ENCODE assay signal across 1 cellular context in the genomic region with DNA sequence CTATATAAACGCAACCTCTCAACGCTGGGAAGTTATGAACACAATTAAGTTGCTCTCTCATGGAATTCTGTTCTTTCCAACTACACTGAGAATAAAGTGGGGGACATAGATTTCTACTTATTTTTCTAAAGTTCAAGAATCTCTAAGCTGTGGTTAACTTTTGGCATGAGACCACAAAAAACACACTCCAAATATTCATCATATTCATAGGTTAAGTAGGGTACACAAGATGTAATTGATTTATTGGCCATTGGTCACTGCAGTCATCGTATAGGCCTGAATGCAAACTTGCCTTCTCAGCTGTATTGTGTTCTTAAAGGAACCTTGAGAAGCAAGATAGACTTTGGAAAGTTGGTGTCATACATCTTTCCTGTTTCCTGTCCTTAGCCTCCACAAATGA.
TF ChIP-seq lines count a peak whose summit lies in the region.

No MANE protein-coding gene starts in this region.

TF ChIP-seq in K562, 482 proteins besides CTCF, POLR2A, EP300 and RAD21 (continued from another document):
- TF ChIP-seq, protein P1, sequence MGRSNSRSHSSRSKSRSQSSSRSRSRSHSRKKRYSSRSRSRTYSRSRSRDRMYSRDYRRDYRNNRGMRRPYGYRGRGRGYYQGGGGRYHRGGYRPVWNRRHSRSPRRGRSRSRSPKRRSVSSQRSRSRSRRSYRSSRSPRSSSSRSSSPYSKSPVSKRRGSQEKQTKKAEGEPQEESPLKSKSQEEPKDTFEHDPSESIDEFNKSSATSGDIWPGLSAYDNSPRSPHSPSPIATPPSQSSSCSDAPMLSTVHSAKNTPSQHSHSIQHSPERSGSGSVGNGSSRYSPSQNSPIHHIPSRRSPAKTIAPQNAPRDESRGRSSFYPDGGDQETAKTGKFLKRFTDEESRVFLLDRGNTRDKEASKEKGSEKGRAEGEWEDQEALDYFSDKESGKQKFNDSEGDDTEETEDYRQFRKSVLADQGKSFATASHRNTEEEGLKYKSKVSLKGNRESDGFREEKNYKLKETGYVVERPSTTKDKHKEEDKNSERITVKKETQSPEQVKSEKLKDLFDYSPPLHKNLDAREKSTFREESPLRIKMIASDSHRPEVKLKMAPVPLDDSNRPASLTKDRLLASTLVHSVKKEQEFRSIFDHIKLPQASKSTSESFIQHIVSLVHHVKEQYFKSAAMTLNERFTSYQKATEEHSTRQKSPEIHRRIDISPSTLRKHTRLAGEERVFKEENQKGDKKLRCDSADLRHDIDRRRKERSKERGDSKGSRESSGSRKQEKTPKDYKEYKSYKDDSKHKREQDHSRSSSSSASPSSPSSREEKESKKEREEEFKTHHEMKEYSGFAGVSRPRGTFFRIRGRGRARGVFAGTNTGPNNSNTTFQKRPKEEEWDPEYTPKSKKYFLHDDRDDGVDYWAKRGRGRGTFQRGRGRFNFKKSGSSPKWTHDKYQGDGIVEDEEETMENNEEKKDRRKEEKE (IDR thresholded peaks at IDR 0.05; ENCODE audit: borderline replicate concordance in 1 of 2, control insufficient read depth in 1 of 2, low read depth in 2 of 2, low read length in 1 of 2) = no peak
- TF ChIP-seq IFI16 (CRISPR knock-in tag; IDR thresholded peaks at IDR 0.05) (no peak), ARNT (IDR thresholded peaks at IDR 0.05) (no peak), PYGO2 (tag; IDR thresholded peaks at IDR 0.05) (no peak), CREM (IDR thresholded peaks at IDR 0.05; ENCODE audit: low read depth) (no peak)
- TF ChIP-seq, protein P2, sequence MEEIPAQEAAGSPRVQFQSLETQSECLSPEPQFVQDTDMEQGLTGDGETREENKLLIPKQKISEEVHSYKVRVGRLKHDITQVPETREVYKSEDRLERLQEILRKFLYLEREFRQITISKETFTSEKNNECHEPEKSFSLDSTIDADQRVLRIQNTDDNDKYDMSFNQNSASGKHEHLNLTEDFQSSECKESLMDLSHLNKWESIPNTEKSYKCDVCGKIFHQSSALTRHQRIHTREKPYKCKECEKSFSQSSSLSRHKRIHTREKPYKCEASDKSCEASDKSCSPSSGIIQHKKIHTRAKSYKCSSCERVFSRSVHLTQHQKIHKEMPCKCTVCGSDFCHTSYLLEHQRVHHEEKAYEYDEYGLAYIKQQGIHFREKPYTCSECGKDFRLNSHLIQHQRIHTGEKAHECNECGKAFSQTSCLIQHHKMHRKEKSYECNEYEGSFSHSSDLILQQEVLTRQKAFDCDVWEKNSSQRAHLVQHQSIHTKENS (CRISPR knock-in tag; IDR thresholded peaks at IDR 0.05) = no peak
